In the genomic region with DNA sequence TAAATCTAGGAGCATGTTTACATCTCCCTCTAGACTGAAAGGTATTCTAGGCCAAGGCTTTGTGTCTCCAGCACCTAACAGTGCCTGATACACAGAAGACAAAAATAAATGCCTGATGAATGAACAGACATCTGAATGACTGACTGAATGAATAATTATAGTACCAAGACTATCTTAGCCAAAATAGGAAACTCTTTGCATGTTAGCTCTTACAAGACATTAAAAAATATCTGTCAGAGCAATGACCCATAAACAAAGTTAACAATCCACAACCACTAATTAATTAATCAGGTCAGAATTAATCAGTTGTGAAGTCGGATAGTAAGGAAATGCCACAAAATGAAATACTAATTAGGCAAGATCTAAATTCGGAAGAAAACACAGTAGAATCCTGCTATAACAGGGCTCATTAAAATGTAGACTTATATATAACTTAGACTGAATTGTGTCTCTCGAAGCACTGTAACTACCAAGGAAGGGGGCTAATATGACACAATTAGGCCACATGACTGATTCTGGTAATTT, we compare ENCODE assay signal across 23 cellular contexts. TPM values are rescaled to one million over a fixed set of nuclear protein-coding genes. Genes with fewer than 3 reads are reported as not detected.
DNase-seq lines count a peak whose midpoint lies in the region; ATAC-seq, FAIRE-seq and TF ChIP-seq lines count a peak whose summit lies in the region.
"Had no signal": no experiment of that assay in that cellular context is flagged by ENCODE, and none has a peak within 500 bp of the region (broad histone marks: within the 10 kb centered on the region; RNA-seq: fewer than 3 reads in every experiment).

No MANE protein-coding gene starts in this region.

- H2AFZ ChIP-seq in Karpas-422 (ENCODE audit: low read length) (no peak overlapping the region), GM12878 (ENCODE audit: control insufficient read depth, low read depth, low read length) (no peak overlapping the region)
- H2AFZ ChIP-seq: GM23248 had no signal

- H4K20me1 ChIP-seq in Karpas-422 (ENCODE audit: insufficient read depth, low read depth, low read length) (no peaks in the 10 kb centered on the region), GM12878 (ENCODE audit: control insufficient read depth, insufficient read depth) (no peaks in the 10 kb centered on the region)
- H4K20me1 ChIP-seq: BLaER1 had no signal

- BruUV-seq in GM12878 (replicated peaks; lab: Mats Ljungman, UMichigan) (no TSS peak), MCF 10A (replicated peaks; lab: Mats Ljungman, UMichigan) (no TSS peak)

- H3K79me2 ChIP-seq in Karpas-422 (ENCODE audit: low read length), result no peaks in the 10 kb centered on the region
- H3K79me2 ChIP-seq in GM12878 (ENCODE audit: control insufficient read depth, insufficient read depth, low read length), result no peaks in the 10 kb centered on the region

- H3K9me3 Mint-ChIP-seq in MCF 10A (ENCODE audit: unreplicated experiment) (no peaks in the 10 kb centered on the region), T-cell (no peaks in the 10 kb centered on the region)
- H3K9me3 Mint-ChIP-seq: CD8-positive, alpha-beta T cell had no signal

- H3K4me3 Mint-ChIP-seq in MCF 10A (ENCODE audit: unreplicated experiment) (no peak overlapping the region), T-cell (no peak overlapping the region)
- H3K4me3 Mint-ChIP-seq: CD4-positive, CD25-positive, alpha-beta regulatory T cell; CD8-positive, alpha-beta T cell had no signal

- H3K27ac ChIP-seq in Karpas-422 (ENCODE audit: low read length) (no peak overlapping the region), GM12878 (ENCODE audit: control insufficient read depth, insufficient read depth) (no peak overlapping the region), dorsolateral prefrontal cortex (peak overlapping the region in 17 of 59 donors; percentile 0 to 84 (median 41))
- H3K27ac ChIP-seq: BLaER1, C4-2B, GM23248 had no signal

- H3K36me3 ChIP-seq in Karpas-422 (ENCODE audit: insufficient read depth, low read length), result no peaks in the 10 kb centered on the region
- H3K36me3 ChIP-seq in GM12878 (ENCODE audit: control insufficient read depth in 2 of 2, insufficient read depth in 2 of 2, low read length in 1 of 2), result no peaks in the 10 kb centered on the region
- H3K36me3 ChIP-seq: BLaER1 had no signal

- H3K4me2 ChIP-seq in Karpas-422 (ENCODE audit: low read depth, low read length, poor library complexity, severe bottlenecking), result peak overlapping the region; percentile 4
- no peak overlapping the region for H3K4me2 ChIP-seq in GM12878 (ENCODE audit: control insufficient read depth, insufficient read depth)
- H3K4me2 ChIP-seq: BLaER1 had no signal

- WGBS in GM12878 (ENCODE audit: insufficient coverage, insufficient replicate concordance, low lambda C conversion rate, missing lambda C conversion rate), result 0% methylated on average over 3 of the region's 3 CpGs

- H3K27me3 ChIP-seq in Karpas-422 (ENCODE audit: low read length) (peaks cover 7% of the 10 kb centered on the region; the same call in 1 of the 2 replicates), GM12878 (replicated peaks in 1 of 2; ENCODE audit: control insufficient read depth in 2 of 2, insufficient read depth in 2 of 2, low read length in 1 of 2) (peaks cover 0 to 4% of the 10 kb centered on the region in 2 experiments; a peak in 1 of 4 replicates), dorsolateral prefrontal cortex (no peaks in the 10 kb centered on the region)
- H3K27me3 ChIP-seq: BLaER1 had no signal

- DNase-seq in Karpas-422, result peak; percentile 72
- DNase-seq in GM12878 (ENCODE audit: low read depth, low spot score), result no peak
- DNase-seq in retina, result peak; percentile 50
- no peak for DNase-seq in dorsolateral prefrontal cortex
- no peak for DNase-seq in MCF 10A (ENCODE audit: unreplicated experiment)
- no peak for DNase-seq in stimulated activated naive CD4-positive, alpha-beta T cell (lab: John Stamatoyannopoulos, UW)
- DNase-seq in T-cell, result no peak
- DNase-seq: CD4-positive, CD25-positive, alpha-beta regulatory T cell; CD8-positive, alpha-beta T cell; DMS 273 treated with DMSO at 0.1 percent for 48 hours; DMS79; GM23248; H7; HCEC 1CT had no signal

- H3K4me3 ChIP-seq in Karpas-422 (ENCODE audit: low read length) (no peak overlapping the region), GM12878 (no peak overlapping the region), dorsolateral prefrontal cortex (no peak overlapping the region)
- H3K4me3 ChIP-seq: BLaER1, GM23248 had no signal

- H3K4me1 ChIP-seq in Karpas-422 (ENCODE audit: low read length) (peaks cover 13% of the 10 kb centered on the region), GM12878 (ENCODE audit: control insufficient read depth, insufficient read depth, low read length) (no peaks in the 10 kb centered on the region; the same call in 1 of the 2 replicates)
- H3K4me1 ChIP-seq: BLaER1 had no signal

- TF ChIP-seq RAD21 in GM12878 (IDR thresholded peaks at IDR 0.05; ENCODE audit: insufficient read depth, low read depth, low read length), result no peak

- no peak for FAIRE-seq in GM12878 (lab: Jason Lieb, UNC)
- FAIRE-seq: D721Med, GM19239, H1 had no signal

- ATAC-seq in GM12878, result no peak
- no peak for ATAC-seq in T-cell (replicated peaks in 1 of 4)
- ATAC-seq: CD8-positive, alpha-beta T cell had no signal

- H3K27me3 Mint-ChIP-seq in MCF 10A (ENCODE audit: insufficient read depth, unreplicated experiment) (peaks cover 12% of the 10 kb centered on the region), T-cell (peaks cover 7 to 12% of the 10 kb centered on the region in 2 donors)

- no peak for TF ChIP-seq POLR2A in GM12878 (IDR thresholded peaks at IDR 0.05; ENCODE audit: low read depth, low read length)

- H3K36me3 Mint-ChIP-seq in MCF 10A (ENCODE audit: insufficient read depth, unreplicated experiment), result no peaks in the 10 kb centered on the region
- no peaks in the 10 kb centered on the region for H3K36me3 Mint-ChIP-seq in T-cell
- H3K36me3 Mint-ChIP-seq: CD4-positive, CD25-positive, alpha-beta regulatory T cell; CD8-positive, alpha-beta T cell had no signal

- CTCF ChIA-PET in GM12878 (lab: Yijun Ruan, JAX), result interaction anchor here (0.5 kb wide), 1 partner anchor 802 kb away, joined by 3 read pairs; no protein-coding TSS in a partner anchor
- CTCF ChIA-PET in MCF 10A (lab: Yijun Ruan, JAX), result no interaction called here
- CTCF ChIA-PET in T-cell (lab: Charles Lee), result no interaction called here

- no peaks in the 10 kb centered on the region for H3K4me1 Mint-ChIP-seq in MCF 10A (ENCODE audit: insufficient read depth, unreplicated experiment)
- H3K4me1 Mint-ChIP-seq in T-cell, result no peaks in the 10 kb centered on the region
- H3K4me1 Mint-ChIP-seq: CD4-positive, CD25-positive, alpha-beta regulatory T cell had no signal

- H3K9ac ChIP-seq in Karpas-422 (ENCODE audit: low read length) (no peak overlapping the region), GM12878 (ENCODE audit: control insufficient read depth, insufficient read depth, low read length) (no peak overlapping the region)
- H3K9ac ChIP-seq: BLaER1, GM23248 had no signal

- no peaks in the 10 kb centered on the region for H3K9me2 ChIP-seq in Karpas-422 (replicated peaks; ENCODE audit: insufficient read depth, low read length)

- no peak for TF ChIP-seq EP300 in GM12878 (IDR thresholded peaks at IDR 0.05; ENCODE audit: borderline replicate concordance in 1 of 2, control insufficient read depth in 1 of 2, low read depth in 2 of 2, low read length in 2 of 2)

- TF ChIP-seq CTCF in GM12878 (IDR thresholded peaks at IDR 0.05 in 2 of 3, conservative IDR thresholded peaks at IDR 0.05 in 1 of 3; ENCODE audit: control insufficient read depth in 2 of 3, extremely low read depth in 1 of 3, insufficient read depth in 1 of 3, low read depth in 3 of 3, low read length in 3 of 3) (no peak), dorsolateral prefrontal cortex (IDR thresholded peaks at IDR 0.05 in 54 of 56, conservative IDR thresholded peaks at IDR 0.05 in 2 of 56; ENCODE audit: low read depth in 1 of 56, partially characterized antibody in 56 of 56) (no peak), MCF 10A (IDR thresholded peaks at IDR 0.05; ENCODE audit: unreplicated experiment) (no peak)

- H3K9me3 ChIP-seq in Karpas-422 (ENCODE audit: low read length) (no peaks in the 10 kb centered on the region), GM12878 (replicated peaks; ENCODE audit: control insufficient read depth, insufficient read depth, low read length) (no peaks in the 10 kb centered on the region)
- H3K9me3 ChIP-seq: BLaER1 had no signal

- in situ Hi-C loops in GM12878 (cut with MboI), result no loop called here

- SMC1A ChIA-PET in GM12878 (lab: Charles Lee; ENCODE audit: uncharacterized antibody, unreplicated experiment), result no interaction called here

- intact Hi-C loops in GM12878 (cut with micrococcal nuclease; ENCODE audit: unreplicated experiment), result no loop called here
- intact Hi-C loops in dorsolateral prefrontal cortex (cut with DNase I), result no loop called here
- intact Hi-C loops in MCF 10A (cut with micrococcal nuclease), result no loop called here

- RAD21 ChIA-PET in GM12878 (lab: Charles Lee; ENCODE audit: unreplicated experiment), result no interaction called here

- H3K27ac Mint-ChIP-seq in MCF 10A (ENCODE audit: low read depth, unreplicated experiment) (no peak overlapping the region), T-cell (no peak overlapping the region)
- H3K27ac Mint-ChIP-seq: CD4-positive, CD25-positive, alpha-beta regulatory T cell; CD8-positive, alpha-beta T cell had no signal

- POLR2A ChIA-PET in GM12878 (lab: Charles Lee) (no interaction called here), MCF 10A (lab: Yijun Ruan, JAX) (no interaction called here), T-cell (lab: Charles Lee) (no interaction called here)

TF ChIP-seq in GM12878, 131 proteins besides CTCF, POLR2A, EP300 and RAD21 (continues in another document):
- TF ChIP-seq MTA2 (IDR thresholded peaks at IDR 0.05; ENCODE audit: low read depth) (peak; percentile 78), KLF5 (IDR thresholded peaks at IDR 0.05; ENCODE audit: partially characterized antibody) (no peak)

RNA-seq across cellular contexts. Expression of a gene that starts 45.5 kb away (rescaled TPM):
- total RNA-seq in Karpas-422 (2014; rRNA removed; shearing (Covaris generic); ENCODE audit: low replicate concordance), result not detected in 2 replicates
- not detected in 2 replicates for total RNA-seq in GM12878 (2013; cell fraction: nucleolus; rRNA removed)
- total RNA-seq in GM12878 (2014; rRNA removed) (not detected in 2 replicates), GM12878 (2014; rRNA removed; fragmentation: Illumina TruSeq; extraction: Trizol) (not detected in 2 replicates), GM12878 (2021) (not detected in 2 replicates), dorsolateral prefrontal cortex (not detected), MCF 10A (2022) (not detected in 2 replicates), T-cell (not detected)
- not detected for polyA plus RNA-seq in GM12878 (2011; ENCODE audit: low read depth)
- polyA plus RNA-seq in GM12878 (2011; rRNA removed) (not detected in 2 replicates), GM12878 (2014; fragmentation: Illumina TruSeq; extraction: Trizol) (not detected in 2 replicates), GM12878 (2014; fragmentation: Nextera tagmentation; extraction: Ambion mirVana) (not detected), GM12878 (2014; rRNA removed) (not detected in 2 replicates), GM12878 (2016; fragmentation: Nextera tagmentation; extraction: Ambion mirVana) (not detected)
- not detected in 2 replicates for polyA plus RNA-seq in GM12878 (2011; cell fraction: cytosol; rRNA removed)
- not detected in 2 replicates for polyA plus RNA-seq in GM12878 (2011; cell fraction: nucleus; rRNA removed)
- not detected in 2 replicates for polyA plus RNA-seq in GM12878 (2012)
- not detected in 2 replicates for polyA minus RNA-seq in GM12878 (2011; rRNA and poly(A)+ RNA removed)
- polyA minus RNA-seq in GM12878 (2011; cell fraction: cytosol; rRNA and poly(A)+ RNA removed), result not detected in 2 replicates
- not detected in 2 replicates for polyA minus RNA-seq in GM12878 (2011; cell fraction: nucleus; rRNA and poly(A)+ RNA removed)
- total RNA-seq: A172; A673; CD4-positive, CD25-positive, alpha-beta regulatory T cell; CD8-positive, alpha-beta T cell; Daoy; G401; GM23248; H1; H7 had no signal
- polyA plus RNA-seq: CD4-positive, CD25-positive, alpha-beta regulatory T cell; GM23248; H1 had no signal

Comparison
In these comparisons a context has a peak if more than half of its experiments do, and no peak if none do; other contexts are left out.
1. DNase-seq: peak in Karpas-422 (single experiment) and retina (single experiment); none in GM12878 (single experiment), dorsolateral prefrontal cortex (0 of 10), MCF 10A (single experiment), stimulated activated naive CD4-positive, alpha-beta T cell (0 of 6) and T-cell (0 of 34).